Comparison of ENCODE assay signal across 1 cellular context in the genomic region with DNA sequence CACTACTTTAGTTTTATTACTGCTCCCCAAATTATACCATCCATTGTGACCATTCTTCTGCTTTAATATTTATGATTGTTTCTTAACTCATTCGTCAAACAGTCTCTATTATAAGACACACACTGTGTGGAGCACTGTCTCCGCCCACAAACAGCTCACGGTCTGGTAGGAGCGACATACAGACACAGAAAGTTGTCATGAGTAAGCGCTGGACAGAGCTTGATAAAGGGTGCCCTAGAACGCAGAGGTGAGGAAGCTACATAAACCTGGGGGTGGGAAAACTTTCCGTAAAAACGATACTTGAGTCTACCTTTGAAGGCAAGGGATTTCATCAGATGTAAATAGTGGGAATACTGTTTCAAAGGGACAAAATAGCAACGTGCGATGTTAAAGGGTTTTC.
TF ChIP-seq lines count a peak whose summit lies in the region.

No MANE protein-coding gene starts in this region.

TF ChIP-seq in HEK293, 187 proteins besides CTCF, POLR2A, EP300 and RAD21:
- TF ChIP-seq, protein P1, sequence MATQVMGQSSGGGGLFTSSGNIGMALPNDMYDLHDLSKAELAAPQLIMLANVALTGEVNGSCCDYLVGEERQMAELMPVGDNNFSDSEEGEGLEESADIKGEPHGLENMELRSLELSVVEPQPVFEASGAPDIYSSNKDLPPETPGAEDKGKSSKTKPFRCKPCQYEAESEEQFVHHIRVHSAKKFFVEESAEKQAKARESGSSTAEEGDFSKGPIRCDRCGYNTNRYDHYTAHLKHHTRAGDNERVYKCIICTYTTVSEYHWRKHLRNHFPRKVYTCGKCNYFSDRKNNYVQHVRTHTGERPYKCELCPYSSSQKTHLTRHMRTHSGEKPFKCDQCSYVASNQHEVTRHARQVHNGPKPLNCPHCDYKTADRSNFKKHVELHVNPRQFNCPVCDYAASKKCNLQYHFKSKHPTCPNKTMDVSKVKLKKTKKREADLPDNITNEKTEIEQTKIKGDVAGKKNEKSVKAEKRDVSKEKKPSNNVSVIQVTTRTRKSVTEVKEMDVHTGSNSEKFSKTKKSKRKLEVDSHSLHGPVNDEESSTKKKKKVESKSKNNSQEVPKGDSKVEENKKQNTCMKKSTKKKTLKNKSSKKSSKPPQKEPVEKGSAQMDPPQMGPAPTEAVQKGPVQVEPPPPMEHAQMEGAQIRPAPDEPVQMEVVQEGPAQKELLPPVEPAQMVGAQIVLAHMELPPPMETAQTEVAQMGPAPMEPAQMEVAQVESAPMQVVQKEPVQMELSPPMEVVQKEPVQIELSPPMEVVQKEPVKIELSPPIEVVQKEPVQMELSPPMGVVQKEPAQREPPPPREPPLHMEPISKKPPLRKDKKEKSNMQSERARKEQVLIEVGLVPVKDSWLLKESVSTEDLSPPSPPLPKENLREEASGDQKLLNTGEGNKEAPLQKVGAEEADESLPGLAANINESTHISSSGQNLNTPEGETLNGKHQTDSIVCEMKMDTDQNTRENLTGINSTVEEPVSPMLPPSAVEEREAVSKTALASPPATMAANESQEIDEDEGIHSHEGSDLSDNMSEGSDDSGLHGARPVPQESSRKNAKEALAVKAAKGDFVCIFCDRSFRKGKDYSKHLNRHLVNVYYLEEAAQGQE (tag by site-specific recombination; IDR thresholded peaks at IDR 0.05) = peak; percentile 71
- TF ChIP-seq SP2 (tag by site-specific recombination; IDR thresholded peaks at IDR 0.05) = no peak
